In the genomic region with DNA sequence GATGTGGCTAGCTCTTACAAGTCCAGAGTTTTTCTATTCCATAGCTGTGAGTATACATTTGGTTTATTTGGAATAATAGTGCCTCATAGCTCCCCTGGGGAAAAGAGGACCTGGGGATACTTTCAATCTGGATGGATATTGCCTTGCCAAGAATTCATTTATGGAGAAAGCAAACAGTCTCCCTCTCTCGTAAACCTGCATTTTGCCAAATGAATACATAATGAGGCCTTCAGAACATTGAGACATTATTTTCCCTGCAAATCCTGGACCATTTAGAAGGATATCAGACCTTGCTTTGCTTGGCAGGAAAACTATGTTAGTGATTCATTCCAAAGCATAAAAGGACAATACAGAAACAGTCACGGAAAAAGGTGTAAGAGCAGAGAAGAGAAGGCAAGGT, we compare ENCODE assay signal across 20 cellular contexts.
"Had no signal": no experiment of that assay in that cellular context is flagged by ENCODE, and none has a peak within 500 bp of the region (broad histone marks: within the 10 kb centered on the region; RNA-seq: fewer than 3 reads in every experiment).

No MANE protein-coding gene starts in this region.

- H3K36me3 ChIP-seq: esophagus squamous epithelium had no signal

- DNase-seq: activated CD4-positive, alpha-beta T cell treated with anti-CD3 and anti-CD28 coated beads, Interleukin-2, amount 50 U/mL, for 4 hours; activated naive CD4-positive, alpha-beta T cell treated with Interleukin-2 at 50 U/mL for 16 hours; activated naive CD8-positive, alpha-beta T cell treated with anti-CD3 and anti-CD28 coated beads, Interleukin-2, amount 50 U/mL, for 24 hours; esophagus squamous epithelium; foreskin keratinocyte; glutamatergic neuron; hypothalamus; kidney; left ventricle myocardium superior; naive thymus-derived CD8-positive, alpha-beta T cell; retina; stimulated activated CD4-positive, alpha-beta T cell treated with anti-CD3 and anti-CD28 coated beads, Interleukin-15, amount 100 ng/mL, for 24 hours; stimulated activated CD4-positive, alpha-beta T cell treated with anti-CD3 and anti-CD28 coated beads, Interleukin-4, amount 100 ng/mL, for 1 hour; stimulated activated naive CD4-positive, alpha-beta T cell; T-helper 9 cell; trophoblast cell had no signal

- H3K27ac ChIP-seq: coronary artery, esophagus squamous epithelium, foreskin keratinocyte, parathyroid adenoma had no signal

- H3K4me1 Mint-ChIP-seq: activated naive CD8-positive, alpha-beta T cell treated with anti-CD3 and anti-CD28 coated beads, Interleukin-2, amount 50 U/mL, for 24 hours; activated T-helper 17 cell treated with anti-CD3 and anti-CD28 coated beads, Interleukin-2, amount 50 U/mL, for 72 hours; memory B cell; naive thymus-derived CD8-positive, alpha-beta T cell had no signal

- H3K27ac Mint-ChIP-seq: activated naive CD8-positive, alpha-beta T cell treated with anti-CD3 and anti-CD28 coated beads, Interleukin-2, amount 50 U/mL, for 24 hours; activated T-helper 17 cell treated with anti-CD3 and anti-CD28 coated beads, Interleukin-2, amount 50 U/mL, for 72 hours; memory B cell; naive thymus-derived CD8-positive, alpha-beta T cell had no signal

- H3K27me3 ChIP-seq: esophagus squamous epithelium, foreskin keratinocyte had no signal

- H3K9me3 Mint-ChIP-seq: activated naive CD8-positive, alpha-beta T cell treated with anti-CD3 and anti-CD28 coated beads, Interleukin-2, amount 50 U/mL, for 24 hours; activated T-helper 17 cell treated with anti-CD3 and anti-CD28 coated beads, Interleukin-2, amount 50 U/mL, for 72 hours had no signal

- H3K4me3 ChIP-seq: coronary artery, esophagus squamous epithelium had no signal

- H3K36me3 Mint-ChIP-seq: memory B cell; naive thymus-derived CD8-positive, alpha-beta T cell had no signal

- H3K4me3 Mint-ChIP-seq: activated naive CD8-positive, alpha-beta T cell treated with anti-CD3 and anti-CD28 coated beads, Interleukin-2, amount 50 U/mL, for 24 hours; activated T-helper 17 cell treated with anti-CD3 and anti-CD28 coated beads, Interleukin-2, amount 50 U/mL, for 72 hours; memory B cell; naive thymus-derived CD8-positive, alpha-beta T cell had no signal

- H3K27me3 Mint-ChIP-seq: activated T-helper 17 cell treated with anti-CD3 and anti-CD28 coated beads, Interleukin-2, amount 50 U/mL, for 72 hours had no signal
